ENCODE assay signal across 11 cellular contexts in genomic region chrX:79630033-79631009, GRCh38.
DNase-seq lines count a peak whose midpoint lies in the region; ATAC-seq and TF ChIP-seq lines count a peak whose summit lies in the region.
"Had no signal": no experiment of that assay in that cellular context is flagged by ENCODE, and none has a peak within 500 bp of the region (broad histone marks: within the 10 kb centered on the region; RNA-seq: fewer than 3 reads in every experiment).

No MANE protein-coding gene starts in this region.

- no peaks in the 10 kb centered on the region for H3K4me1 ChIP-seq in heart left ventricle

- no peaks in the 10 kb centered on the region for H3K36me3 ChIP-seq in heart left ventricle

- H3K9me3 ChIP-seq in heart left ventricle = no peaks in the 10 kb centered on the region

- ATAC-seq in GM18867 (IDR thresholded peaks at IDR 0.05; ENCODE audit: unreplicated experiment) (peak; percentile 92), GM21576 (IDR thresholded peaks at IDR 0.05; ENCODE audit: unreplicated experiment) (peak; percentile 95), HG03159 (IDR thresholded peaks at IDR 0.05; ENCODE audit: unreplicated experiment) (peak; percentile 75), heart left ventricle (no peak)

- 61 to 76% (median 67%) methylated on average over 5 of the region's 5 CpGs for WGBS in heart left ventricle, 4 donors

- no peak overlapping the region for H3K4me3 ChIP-seq in heart left ventricle

- TF ChIP-seq CTCF in heart left ventricle (IDR thresholded peaks at IDR 0.05) = no peak

- DNase-seq in left kidney (ENCODE audit: low read depth, low spot score) (peak; percentile 2), GM19238 (ENCODE audit: insufficient read length, low spot score) (no peak), SHP77 treated with DMSO at 0.1 percent for 48 hours (lab: John Stamatoyannopoulos, UW) (no peak), heart left ventricle (no peak), A172 (ENCODE audit: low spot score) (no peak)
- DNase-seq: activated CD8-positive, alpha-beta memory T cell treated with anti-CD3 and anti-CD28 coated beads, Interleukin-2, amount 50 U/mL, for 4 hours; DMS79 treated with DMSO at 0.1 percent for 48 hours; NCI-H526 had no signal

- intact Hi-C loops in heart left ventricle (cut with DNase I) = no loop called here

- no peak for TF ChIP-seq POLR2A in heart left ventricle (IDR thresholded peaks at IDR 0.05)

- no peak overlapping the region for H3K27ac ChIP-seq in heart left ventricle

- H3K27me3 ChIP-seq in heart left ventricle = no peaks in the 10 kb centered on the region

Comparison
In these comparisons a context has a peak if more than half of its experiments do, and no peak if none do; other contexts are left out.
1. ATAC-seq: peak in GM18867 (single experiment), GM21576 (single experiment) and HG03159 (single experiment); none in heart left ventricle (0 of 4).